ENCODE assay signal across 26 cellular contexts in the genomic region with DNA sequence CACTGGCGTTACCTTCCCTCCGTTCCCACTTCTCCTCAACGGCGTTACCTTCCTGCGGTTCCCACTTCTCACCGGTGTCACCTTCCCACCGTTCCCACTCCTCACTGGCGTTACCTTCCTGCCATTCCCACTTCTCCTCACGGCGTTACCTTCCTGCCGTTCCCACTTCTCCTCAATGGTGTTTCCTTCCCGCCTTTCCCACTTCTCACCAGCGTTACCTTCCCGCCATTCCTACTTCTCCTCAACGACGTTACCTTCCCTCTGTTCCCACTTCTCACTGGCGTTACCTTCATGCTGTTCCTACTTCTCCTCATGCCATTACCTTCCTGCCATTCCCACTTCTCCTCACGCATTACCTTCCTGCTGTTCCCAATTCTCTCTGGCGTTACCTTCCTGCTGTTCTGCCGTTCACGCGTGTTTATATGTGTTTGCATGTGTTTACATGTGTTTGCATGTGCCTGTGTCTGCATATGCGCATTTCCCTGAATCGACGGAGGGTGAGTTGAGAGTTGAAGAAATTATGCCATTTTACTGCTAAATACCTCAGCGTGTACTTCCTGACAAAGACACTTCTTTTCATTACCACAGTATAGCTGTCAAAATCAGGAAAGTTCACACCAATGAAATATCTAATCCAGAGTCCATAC. TPM values are rescaled to one million over a fixed set of nuclear protein-coding genes. Genes with fewer than 3 reads are reported as not detected.
A peak's percentile ranks its signal among the peaks of the same experiment; 100 is the strongest.
DNase-seq lines count a peak whose midpoint lies in the region; ATAC-seq, FAIRE-seq and TF ChIP-seq lines count a peak whose summit lies in the region.
"Had no signal": no experiment of that assay in that cellular context is flagged by ENCODE, and none has a peak within 500 bp of the region (broad histone marks: within the 10 kb centered on the region; RNA-seq: fewer than 3 reads in every experiment).

No MANE protein-coding gene starts in this region.

- H3K9me3 ChIP-seq in K562 (replicated peaks; ENCODE audit: control insufficient read depth, insufficient read depth, low read depth, low read length): no peaks in the 10 kb centered on the region
- no peaks in the 10 kb centered on the region for H3K9me3 ChIP-seq in testis
- H3K9me3 ChIP-seq: A549, right lobe of liver had no signal

- no peak overlapping the region for H3K4me2 ChIP-seq in K562 (ENCODE audit: insufficient read depth, low read length)
- H3K4me2 ChIP-seq: A549; BLaER1 treated with 17β-estradiol and CSF1 and Interleukin-3, amounts not matched to agents 10 nM and 100 nM had no signal

- H3K4me1 Mint-ChIP-seq in activated naive CD4-positive, alpha-beta T cell treated with anti-CD3 and anti-CD28 coated beads, Interleukin-2, amount 50 U/mL, for 24 hours: peaks cover 23% of the 10 kb centered on the region
- peaks cover 18% of the 10 kb centered on the region for H3K4me1 Mint-ChIP-seq in mesothelial cell of epicardium

- in situ Hi-C loops in K562 (cut with MboI): no loop called here

- CTCF ChIA-PET in K562 (lab: Yijun Ruan, JAX; ENCODE audit: low intra/inter-chr PET ratio): no interaction called here

- DNase-seq in activated naive CD4-positive, alpha-beta T cell treated with anti-CD3 and anti-CD28 coated beads, Interleukin-2, amount 50 U/mL, for 72 hours (ENCODE audit: low spot score in 2 of 2): no peak
- DNase-seq in K562 (ENCODE audit: extremely low read depth in 1 of 4, low spot score in 3 of 4): no peak
- DNase-seq in left kidney (ENCODE audit: low read depth, low spot score): peak; percentile 60
- DNase-seq in testis: peak; percentile 30
- no peak for DNase-seq in midbrain (lab: John Stamatoyannopoulos, UW)
- no peak for DNase-seq in stimulated activated CD4-positive, alpha-beta T cell treated with anti-CD3 and anti-CD28 coated beads, Interleukin-4, amount 100 ng/mL, for 1 hour
- no peak for DNase-seq in mesothelial cell of epicardium (ENCODE audit: low spot score in 2 of 2, unreplicated experiment in 2 of 2)
- DNase-seq: activated CD8-positive, alpha-beta T cell treated with anti-CD3 and anti-CD28 coated beads for 36 hours; activated naive CD8-positive, alpha-beta T cell treated with anti-CD3 and anti-CD28 coated beads, Interleukin-2, amount 10 ng/mL, durations not matched to agents 7 days and 5 days; activated T-cell treated with anti-CD3 and anti-CD28 coated beads, Interleukin-2, amount 50 U/mL, for 1 hour; brain microvascular endothelial cell; cortex of kidney; NCI-H446 treated with DMSO at 0.1 percent for 48 hours; occipital lobe had no signal

- no peak overlapping the region for H3K9ac ChIP-seq in K562 (ENCODE audit: insufficient read depth in 1 of 2, low read depth in 2 of 2, low read length in 2 of 2)
- H3K9ac ChIP-seq: BLaER1 treated with 17β-estradiol and CSF1 and Interleukin-3, amounts not matched to agents 10 nM and 100 nM had no signal

- H3K9me1 ChIP-seq in K562 (ENCODE audit: control insufficient read depth, insufficient read depth, low read length): no peaks in the 10 kb centered on the region

- H3K36me3 Mint-ChIP-seq in activated naive CD4-positive, alpha-beta T cell treated with anti-CD3 and anti-CD28 coated beads, Interleukin-2, amount 50 U/mL, for 24 hours: no peaks in the 10 kb centered on the region
- H3K36me3 Mint-ChIP-seq in activated naive CD4-positive, alpha-beta T cell treated with anti-CD3 and anti-CD28 coated beads, Interleukin-2, amount 50 U/mL, for 72 hours: peaks cover 5% of the 10 kb centered on the region in 2 donors
- no peaks in the 10 kb centered on the region for H3K36me3 Mint-ChIP-seq in mesothelial cell of epicardium
- H3K36me3 Mint-ChIP-seq: activated naive CD8-positive, alpha-beta T cell treated with anti-CD3 and anti-CD28 coated beads, Interleukin-2, amount 10 ng/mL, durations not matched to agents 7 days and 5 days had no signal

- no peak overlapping the region for H3K4me3 Mint-ChIP-seq in activated naive CD4-positive, alpha-beta T cell treated with anti-CD3 and anti-CD28 coated beads, Interleukin-2, amount 50 U/mL, for 24 hours
- H3K4me3 Mint-ChIP-seq in mesothelial cell of epicardium: no peak overlapping the region
- H3K4me3 Mint-ChIP-seq: activated CD8-positive, alpha-beta T cell treated with anti-CD3 and anti-CD28 coated beads for 36 hours; activated naive CD8-positive, alpha-beta T cell treated with anti-CD3 and anti-CD28 coated beads, Interleukin-2, amount 10 ng/mL, durations not matched to agents 7 days and 5 days had no signal

- peaks cover 15% of the 10 kb centered on the region for H3K27me3 Mint-ChIP-seq in activated naive CD4-positive, alpha-beta T cell treated with anti-CD3 and anti-CD28 coated beads, Interleukin-2, amount 50 U/mL, for 24 hours
- peaks cover 38% of the 10 kb centered on the region for H3K27me3 Mint-ChIP-seq in mesothelial cell of epicardium (ENCODE audit: low read depth)

- no peaks in the 10 kb centered on the region for H3K9me3 Mint-ChIP-seq in activated naive CD4-positive, alpha-beta T cell treated with anti-CD3 and anti-CD28 coated beads, Interleukin-2, amount 50 U/mL, for 24 hours
- H3K9me3 Mint-ChIP-seq in activated naive CD4-positive, alpha-beta T cell treated with anti-CD3 and anti-CD28 coated beads, Interleukin-2, amount 50 U/mL, for 72 hours: no peaks in the 10 kb centered on the region
- H3K9me3 Mint-ChIP-seq in mesothelial cell of epicardium: peaks cover 15% of the 10 kb centered on the region
- H3K9me3 Mint-ChIP-seq: activated CD8-positive, alpha-beta T cell treated with anti-CD3 and anti-CD28 coated beads for 36 hours; activated naive CD8-positive, alpha-beta T cell treated with anti-CD3 and anti-CD28 coated beads, Interleukin-2, amount 10 ng/mL, durations not matched to agents 7 days and 5 days had no signal

- no peak for FAIRE-seq in K562 (lab: Jason Lieb, UNC)
- FAIRE-seq: A549, frontal cortex, GM12891 had no signal

- POLR2A ChIA-PET in K562 (lab: Yijun Ruan, JAX): no interaction called here

- no peaks in the 10 kb centered on the region for H3K36me3 ChIP-seq in K562 (ENCODE audit: control insufficient read depth, insufficient read depth, low read length)
- H3K36me3 ChIP-seq in testis (ENCODE audit: low read depth, missing control alignments): no peaks in the 10 kb centered on the region
- H3K36me3 ChIP-seq: BLaER1 treated with 17β-estradiol and CSF1 and Interleukin-3, amounts not matched to agents 10 nM and 100 nM; brain microvascular endothelial cell; right lobe of liver had no signal

- WGBS in K562 (ENCODE audit: insufficient coverage, low coverage, missing lambda C conversion rate): 6% methylated on average over 24 of the region's 26 CpGs
- 46 to 65% methylated on average over 26 of the region's 26 CpGs for WGBS in testis, 2 donors

- no peaks in the 10 kb centered on the region for H4K20me1 ChIP-seq in K562 (replicated peaks; ENCODE audit: control insufficient read depth, insufficient read depth, low read length)
- H4K20me1 ChIP-seq: BLaER1 treated with 17β-estradiol and CSF1 and Interleukin-3, amounts not matched to agents 10 nM and 100 nM had no signal

- H2AFZ ChIP-seq in K562 (ENCODE audit: low read depth, low read length): no peak overlapping the region

- no TSS peak for BruUV-seq in K562 (replicated peaks; lab: Mats Ljungman, UMichigan)

- no peaks in the 10 kb centered on the region for H3K79me2 ChIP-seq in K562 (ENCODE audit: control insufficient read depth, insufficient read depth, low read length)

- TF ChIP-seq CTCF in K562 (IDR thresholded peaks at IDR 0.05 in 2 of 3, conservative IDR thresholded peaks at IDR 0.05 in 1 of 3; ENCODE audit: insufficient read depth in 2 of 3, low read depth in 1 of 3, low read length in 3 of 3) (no peak), testis (IDR thresholded peaks at IDR 0.05) (no peak), mesothelial cell of epicardium (IDR thresholded peaks at IDR 0.05; ENCODE audit: unreplicated experiment) (no peak)

- peak overlapping the region; percentile 59 for H3K27ac Mint-ChIP-seq in activated naive CD4-positive, alpha-beta T cell treated with anti-CD3 and anti-CD28 coated beads, Interleukin-2, amount 50 U/mL, for 24 hours
- H3K27ac Mint-ChIP-seq in activated naive CD4-positive, alpha-beta T cell treated with anti-CD3 and anti-CD28 coated beads, Interleukin-2, amount 50 U/mL, for 72 hours: no peak overlapping the region
- H3K27ac Mint-ChIP-seq in mesothelial cell of epicardium: no peak overlapping the region
- H3K27ac Mint-ChIP-seq: activated CD8-positive, alpha-beta T cell treated with anti-CD3 and anti-CD28 coated beads for 36 hours; activated naive CD8-positive, alpha-beta T cell treated with anti-CD3 and anti-CD28 coated beads, Interleukin-2, amount 10 ng/mL, durations not matched to agents 7 days and 5 days had no signal

- intact Hi-C loops in K562 (cut with micrococcal nuclease): no loop called here
- intact Hi-C loops in testis (cut with DNase I; ENCODE audit: low total_unique reads): no loop called here

- H3K4me1 ChIP-seq in K562 (replicated peaks in 1 of 2; ENCODE audit: control insufficient read depth in 2 of 2, insufficient read depth in 2 of 2, low read length in 2 of 2) (peaks cover 0 to 8% of the 10 kb centered on the region in 2 experiments; a peak in 2 of 5 replicates), testis (no peaks in the 10 kb centered on the region)
- H3K4me1 ChIP-seq: A549 had no signal

- no peak for TF ChIP-seq RAD21 in K562 (CRISPR knock-in tag; conservative IDR thresholded peaks at IDR 0.05 in 1 of 2, IDR thresholded peaks at IDR 0.05 in 1 of 2)

- no peak for TF ChIP-seq POLR2A in K562 (conservative IDR thresholded peaks at IDR 0.05)
- TF ChIP-seq POLR2A in testis (IDR thresholded peaks at IDR 0.05): no peak

- H3K27ac ChIP-seq in K562 (ENCODE audit: extremely low read depth, low read depth, low read length) (no peak overlapping the region), testis (no peak overlapping the region)
- H3K27ac ChIP-seq: A549; BLaER1 treated with 17β-estradiol and CSF1 and Interleukin-3, amounts not matched to agents 10 nM and 100 nM; brain microvascular endothelial cell; right lobe of liver; RWPE1 had no signal

- no peak overlapping the region for H3K4me3 ChIP-seq in K562
- peak overlapping the region in 1 of 2 donors; percentile 46 for H3K4me3 ChIP-seq in testis
- H3K4me3 ChIP-seq: A549; BLaER1 treated with 17β-estradiol and CSF1 and Interleukin-3, amounts not matched to agents 10 nM and 100 nM had no signal

- no peak for TF ChIP-seq EP300 in K562 (IDR thresholded peaks at IDR 0.05; ENCODE audit: low read length)

- ATAC-seq in activated naive CD4-positive, alpha-beta T cell treated with anti-CD3 and anti-CD28 coated beads, Interleukin-2, amount 50 U/mL, for 72 hours: no peak
- no peak for ATAC-seq in K562
- ATAC-seq: A549; activated CD8-positive, alpha-beta T cell treated with anti-CD3 and anti-CD28 coated beads for 36 hours; HCT116; left ventricle myocardium superior; SK-N-SH treated with all-trans-retinoic acid at 6 μM for 48 hours; stimulated activated naive CD8-positive, alpha-beta T cell treated with anti-CD3 and anti-CD28 coated beads, Interleukin-15, amount 100 ng/mL, for 72 hours had no signal

- H3K27me3 ChIP-seq in K562 (ENCODE audit: control insufficient read depth in 2 of 2, insufficient read depth in 2 of 2, low read length in 2 of 2) (peaks cover 0 to 33% of the 10 kb centered on the region in 2 experiments; a peak in 3 of 5 replicates), testis (no peaks in the 10 kb centered on the region)
- H3K27me3 ChIP-seq: right lobe of liver had no signal

RNA-seq across cellular contexts. Expression of a gene that starts 23.2 kb away (rescaled TPM):
- under 1 TPM in 1 of 2 donors, not detected in 1; 0.45 TPM for total RNA-seq in activated naive CD4-positive, alpha-beta T cell treated with anti-CD3 and anti-CD28 coated beads, Interleukin-2, amount 50 U/mL, for 72 hours
- total RNA-seq in K562 (2011; cell fraction: chromatin; rRNA removed; ENCODE audit: low replicate concordance): not detected in 2 replicates
- not detected in 2 replicates for total RNA-seq in K562 (2011; cell fraction: nucleolus; rRNA removed)
- not detected in 2 replicates for total RNA-seq in K562 (2011; cell fraction: nucleoplasm; rRNA removed)
- total RNA-seq in K562 (2014; rRNA removed): not detected in 2 replicates
- total RNA-seq in K562 (2014; rRNA removed; fragmentation: Illumina TruSeq; extraction: Trizol): not detected in 2 replicates
- total RNA-seq in K562 (2015; rRNA removed; fragmentation: Illumina TruSeq; extraction: Trizol): not detected in 2 replicates
- not detected in 2 replicates for total RNA-seq in K562 (2021)
- polyA plus RNA-seq in K562 (2011; rRNA removed): not detected in 2 replicates
- not detected in 2 replicates for polyA plus RNA-seq in K562 (2011; cell fraction: cytosol; rRNA removed)
- not detected in 2 replicates for polyA plus RNA-seq in K562 (2011; cell fraction: nucleus; rRNA removed)
- polyA plus RNA-seq in K562 (2012): not detected in 2 replicates
- polyA plus RNA-seq in K562 (2014; fragmentation: Illumina TruSeq; extraction: Trizol): not detected in 2 replicates
- polyA plus RNA-seq in K562 (2014; fragmentation: Nextera tagmentation; extraction: Ambion mirVana): not detected
- polyA plus RNA-seq in K562 (2014; rRNA removed): not detected in 2 replicates
- polyA minus RNA-seq in K562 (2011; rRNA and poly(A)+ RNA removed): not detected in 2 replicates
- polyA minus RNA-seq in K562 (2011; cell fraction: cytosol; rRNA and poly(A)+ RNA removed): not detected in 2 replicates
- not detected in 2 replicates for polyA minus RNA-seq in K562 (2011; cell fraction: nucleus; rRNA and poly(A)+ RNA removed)
- 10 to 100 TPM; 36.0 to 67.6 TPM for total RNA-seq in testis
- polyA plus RNA-seq in testis (ENCODE audit: insufficient read depth, low read depth, low replicate concordance): 59.0 TPM
- total RNA-seq in mesothelial cell of epicardium: 3.1 to 4.1 TPM (median 3.2 TPM) in 3 replicates
- total RNA-seq: activated naive CD8-positive, alpha-beta T cell treated with anti-CD3 and anti-CD28 coated beads, Interleukin-2, amount 10 ng/mL, durations not matched to agents 7 days and 5 days had no signal
- polyA plus RNA-seq: urinary bladder had no signal

Comparison
In these comparisons a context has a peak if more than half of its experiments do, and no peak if none do; other contexts are left out.
1. DNase-seq: peak in left kidney (single experiment) and testis (single experiment); none in activated naive CD4-positive, alpha-beta T cell treated with anti-CD3 and anti-CD28 coated beads, Interleukin-2, amount 50 U/mL, for 72 hours (0 of 2), K562 (0 of 4), midbrain (single experiment), stimulated activated CD4-positive, alpha-beta T cell treated with anti-CD3 and anti-CD28 coated beads, Interleukin-4, amount 100 ng/mL, for 1 hour (single experiment) and mesothelial cell of epicardium (0 of 2).